22 cellular contexts compared by ENCODE assay signal in the genomic region with DNA sequence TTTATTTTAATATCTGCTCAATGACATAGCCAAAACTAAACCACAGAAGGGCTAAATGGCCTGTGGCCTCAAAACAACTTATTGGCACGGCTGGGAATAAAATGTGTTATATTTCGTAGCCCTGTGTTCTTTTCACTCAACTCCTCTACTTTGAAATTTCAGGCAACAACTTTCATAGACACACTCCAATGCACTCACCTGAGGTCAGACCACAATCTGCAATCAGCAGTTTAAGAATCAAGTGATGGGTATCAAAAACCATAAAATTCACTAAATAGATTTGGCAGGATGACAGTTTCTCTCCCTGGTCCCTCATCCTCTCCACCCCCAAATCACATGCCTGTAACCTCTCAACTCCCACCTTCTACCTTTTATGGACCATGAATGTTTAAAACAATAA. TPM values are rescaled to one million over a fixed set of nuclear protein-coding genes. Genes with fewer than 3 reads are reported as not detected.
A peak's percentile ranks its signal among the peaks of the same experiment; 100 is the strongest.
DNase-seq lines count a peak whose midpoint lies in the region; ATAC-seq and TF ChIP-seq lines count a peak whose summit lies in the region.
"Had no signal": no experiment of that assay in that cellular context is flagged by ENCODE, and none has a peak within 500 bp of the region (broad histone marks: within the 10 kb centered on the region; RNA-seq: fewer than 3 reads in every experiment).

No MANE protein-coding gene starts in this region.

- peaks cover 37% of the 10 kb centered on the region for H3K4me1 ChIP-seq in CD4-positive, CD25-positive, alpha-beta regulatory T cell (ENCODE audit: control insufficient read depth, insufficient read depth, low read length, poor library complexity, severe bottlenecking)
- H3K4me1 ChIP-seq in DOHH2 (ENCODE audit: control insufficient read depth, low read length): peaks cover 31% of the 10 kb centered on the region

- H3K4me3 ChIP-seq in CD4-positive, CD25-positive, alpha-beta regulatory T cell (ENCODE audit: low read depth, low read length): no peak overlapping the region
- H3K4me3 ChIP-seq in DOHH2 (ENCODE audit: low read length): no peak overlapping the region
- H3K4me3 ChIP-seq: ovary, smooth muscle cell, upper lobe of left lung had no signal

- DNase-seq in CD4-positive, CD25-positive, alpha-beta regulatory T cell: no peak
- DNase-seq in activated CD8-positive, alpha-beta T cell treated with anti-CD3 and anti-CD28 coated beads, Interleukin-2, amount 10 ng/mL, durations not matched to agents 7 days and 5 days: no peak
- DNase-seq in naive B cell (no peak), left cardiac atrium (no peak), NCI-H345 (lab: John Stamatoyannopoulos, UW) (no peak)
- DNase-seq: activated B cell treated with CpG ODN at 0.5 μM for 24 hours; activated gamma-delta T cell treated with Interleukin-2 at 50 U/mL for 16 hours; brain microvascular endothelial cell; EL; NCI-H187; NCI-H524 treated with DMSO at 0.1 percent for 48 hours; ovary; retina; SHP77; stimulated activated CD4-positive, alpha-beta T cell treated with anti-CD3 and anti-CD28 coated beads, Interleukin-2, amount 100 ng/mL, for 24 hours; upper lobe of left lung had no signal

- CTCF ChIA-PET in activated CD8-positive, alpha-beta T cell treated with anti-CD3 and anti-CD28 coated beads, Interleukin-2, amount 10 ng/mL, durations not matched to agents 7 days and 5 days (lab: Charles Lee): interaction anchor here (1.0 to 7.1 kb wide), 6 partner anchors 11 to 334 kb away, joined by 3 to 99 read pairs (median 4); a partner anchor contains a TSS

- H3K79me2 ChIP-seq in DOHH2 (ENCODE audit: control insufficient read depth, low read length): no peaks in the 10 kb centered on the region

- H3K36me3 Mint-ChIP-seq in CD4-positive, CD25-positive, alpha-beta regulatory T cell: no peaks in the 10 kb centered on the region
- no peaks in the 10 kb centered on the region for H3K36me3 Mint-ChIP-seq in activated CD8-positive, alpha-beta T cell treated with anti-CD3 and anti-CD28 coated beads, Interleukin-2, amount 10 ng/mL, durations not matched to agents 7 days and 5 days (ENCODE audit: low read depth)
- H3K36me3 Mint-ChIP-seq in naive B cell: no peaks in the 10 kb centered on the region

- POLR2A ChIA-PET in activated CD8-positive, alpha-beta T cell treated with anti-CD3 and anti-CD28 coated beads, Interleukin-2, amount 10 ng/mL, durations not matched to agents 7 days and 5 days (lab: Charles Lee): interaction anchor here (0.6 kb wide), 1 partner anchor 98 kb away, joined by 3 read pairs; no protein-coding TSS in a partner anchor

- intact Hi-C loops in left cardiac atrium (cut with DNase I): loop anchor here in 1 of 2 donors (5.0 kb wide), 1 partner anchor 335 kb away; a partner anchor contains a TSS

- H3K4me3 Mint-ChIP-seq in CD4-positive, CD25-positive, alpha-beta regulatory T cell: peak overlapping the region in 1 of 4 donors; percentile 11
- no peak overlapping the region for H3K4me3 Mint-ChIP-seq in activated CD8-positive, alpha-beta T cell treated with anti-CD3 and anti-CD28 coated beads, Interleukin-2, amount 10 ng/mL, durations not matched to agents 7 days and 5 days
- H3K4me3 Mint-ChIP-seq in naive B cell: peak overlapping the region in 6 of 8 donors; percentile 13 to 57 (median 44)
- H3K4me3 Mint-ChIP-seq: activated B cell treated with CpG ODN at 0.5 μM for 24 hours, nephron had no signal

- peaks cover 18 to 61% (median 42%) of the 10 kb centered on the region in 4 donors for H3K4me1 Mint-ChIP-seq in CD4-positive, CD25-positive, alpha-beta regulatory T cell
- peaks cover 52% of the 10 kb centered on the region for H3K4me1 Mint-ChIP-seq in activated CD8-positive, alpha-beta T cell treated with anti-CD3 and anti-CD28 coated beads, Interleukin-2, amount 10 ng/mL, durations not matched to agents 7 days and 5 days (ENCODE audit: low read depth)
- peaks cover 53 to 60% (median 56%) of the 10 kb centered on the region in 3 donors for H3K4me1 Mint-ChIP-seq in naive B cell
- H3K4me1 Mint-ChIP-seq: nephron had no signal

- no peak overlapping the region for H3K27ac ChIP-seq in CD4-positive, CD25-positive, alpha-beta regulatory T cell (ENCODE audit: insufficient read depth, low read length, poor library complexity, severe bottlenecking)
- no peak overlapping the region for H3K27ac ChIP-seq in DOHH2 (ENCODE audit: low read depth, low read length)
- H3K27ac ChIP-seq: brain microvascular endothelial cell, C4-2B, epithelial cell of prostate, ovary, upper lobe of left lung had no signal

- no peaks in the 10 kb centered on the region for H3K27me3 Mint-ChIP-seq in CD4-positive, CD25-positive, alpha-beta regulatory T cell
- H3K27me3 Mint-ChIP-seq in activated CD8-positive, alpha-beta T cell treated with anti-CD3 and anti-CD28 coated beads, Interleukin-2, amount 10 ng/mL, durations not matched to agents 7 days and 5 days (ENCODE audit: low read depth): no peaks in the 10 kb centered on the region
- H3K27me3 Mint-ChIP-seq in naive B cell: no peaks in the 10 kb centered on the region
- H3K27me3 Mint-ChIP-seq: activated B cell treated with CpG ODN at 0.5 μM for 24 hours had no signal

- no peak for ATAC-seq in CD4-positive, CD25-positive, alpha-beta regulatory T cell (ENCODE audit: low read depth in 2 of 2)
- no peak for ATAC-seq in activated CD8-positive, alpha-beta T cell treated with anti-CD3 and anti-CD28 coated beads, Interleukin-2, amount 10 ng/mL, durations not matched to agents 7 days and 5 days
- ATAC-seq in naive B cell (ENCODE audit: low read depth in 2 of 2) (peak in 1 of 2 donors; percentile 27), left cardiac atrium (no peak), HG02623 (IDR thresholded peaks at IDR 0.05; ENCODE audit: unreplicated experiment) (no peak)

- peak overlapping the region in 2 of 3 donors; percentile 46 to 81 for H3K27ac Mint-ChIP-seq in CD4-positive, CD25-positive, alpha-beta regulatory T cell
- H3K27ac Mint-ChIP-seq in activated CD8-positive, alpha-beta T cell treated with anti-CD3 and anti-CD28 coated beads, Interleukin-2, amount 10 ng/mL, durations not matched to agents 7 days and 5 days: peak overlapping the region; percentile 12
- peak overlapping the region in 1 of 6 donors; percentile 36 for H3K27ac Mint-ChIP-seq in naive B cell
- H3K27ac Mint-ChIP-seq: nephron had no signal

- no peaks in the 10 kb centered on the region for H3K9me3 Mint-ChIP-seq in CD4-positive, CD25-positive, alpha-beta regulatory T cell
- no peaks in the 10 kb centered on the region for H3K9me3 Mint-ChIP-seq in activated CD8-positive, alpha-beta T cell treated with anti-CD3 and anti-CD28 coated beads, Interleukin-2, amount 10 ng/mL, durations not matched to agents 7 days and 5 days (ENCODE audit: insufficient read depth)
- H3K9me3 Mint-ChIP-seq in naive B cell: no peaks in the 10 kb centered on the region
- H3K9me3 Mint-ChIP-seq: activated B cell treated with CpG ODN at 0.5 μM for 24 hours, nephron had no signal

- H3K36me3 ChIP-seq in CD4-positive, CD25-positive, alpha-beta regulatory T cell (ENCODE audit: control insufficient read depth, insufficient read depth, low read length): no peaks in the 10 kb centered on the region
- H3K36me3 ChIP-seq in DOHH2 (ENCODE audit: control insufficient read depth, low read length): no peaks in the 10 kb centered on the region
- H3K36me3 ChIP-seq: brain microvascular endothelial cell, ovary, upper lobe of left lung had no signal

- no peaks in the 10 kb centered on the region for H3F3A ChIP-seq in DOHH2 (ENCODE audit: control insufficient read depth, insufficient read depth)

- no peaks in the 10 kb centered on the region for H3K9me2 ChIP-seq in DOHH2 (replicated peaks; ENCODE audit: control insufficient read depth, low read length)

- H3K9me3 ChIP-seq in CD4-positive, CD25-positive, alpha-beta regulatory T cell (ENCODE audit: control insufficient read depth in 2 of 2, low read length in 2 of 2): no peaks in the 10 kb centered on the region
- H3K9me3 ChIP-seq in DOHH2 (ENCODE audit: control insufficient read depth, insufficient read depth, low read length): no peaks in the 10 kb centered on the region
- H3K9me3 ChIP-seq: ovary, upper lobe of left lung had no signal

- 0 out of 2 replicates have a peak overlapping the region, but pooled peaks have one; percentile 20 for H3K4me2 ChIP-seq in DOHH2 (ENCODE audit: low read length)
- H3K4me2 ChIP-seq: smooth muscle cell had no signal

- H3K27me3 ChIP-seq in CD4-positive, CD25-positive, alpha-beta regulatory T cell (ENCODE audit: control insufficient read depth, insufficient read depth, low read length): no peaks in the 10 kb centered on the region
- no peaks in the 10 kb centered on the region for H3K27me3 ChIP-seq in DOHH2 (ENCODE audit: control insufficient read depth, low read length)
- H3K27me3 ChIP-seq: brain microvascular endothelial cell, ovary, upper lobe of left lung had no signal

- no peaks in the 10 kb centered on the region for H4K20me1 ChIP-seq in DOHH2 (ENCODE audit: control insufficient read depth, insufficient read depth, low read depth, low read length)

- no peak for TF ChIP-seq CTCF in DOHH2 (IDR thresholded peaks at IDR 0.05; ENCODE audit: low read depth, low read length, poor library complexity, severe bottlenecking)

RNA-seq across cellular contexts. Expression of a gene that starts 2.0 kb away (rescaled TPM):
- 7.5 TPM for total RNA-seq in CD4-positive, CD25-positive, alpha-beta regulatory T cell
- polyA plus RNA-seq in CD4-positive, CD25-positive, alpha-beta regulatory T cell: 1 to 10 TPM; 3.9 to 5.2 (median 4.6) TPM
- total RNA-seq in activated CD8-positive, alpha-beta T cell treated with anti-CD3 and anti-CD28 coated beads, Interleukin-2, amount 10 ng/mL, durations not matched to agents 7 days and 5 days: 1 to 10 TPM; 6.4 to 7.8 TPM
- polyA plus RNA-seq in naive B cell (ENCODE audit: low read depth in 6 of 6): 1 to 10 TPM in 3 of 6 donors, under 1 TPM in 2, not detected in 1; 0.52 to 3.8 (median 1.9) TPM
- total RNA-seq in left cardiac atrium: 1 to 10 TPM; 1.1 to 2.9 TPM
- polyA plus RNA-seq: smooth muscle cell had no signal

RNA-seq across cellular contexts. Expression of a gene that starts 13.8 kb away (rescaled TPM):
- total RNA-seq in CD4-positive, CD25-positive, alpha-beta regulatory T cell: 17.0 TPM
- polyA plus RNA-seq in CD4-positive, CD25-positive, alpha-beta regulatory T cell: 10 to 100 TPM; 18.1 to 25.7 (median 21.1) TPM
- total RNA-seq in activated CD8-positive, alpha-beta T cell treated with anti-CD3 and anti-CD28 coated beads, Interleukin-2, amount 10 ng/mL, durations not matched to agents 7 days and 5 days: 10 to 100 TPM; 24.3 to 24.5 TPM
- polyA plus RNA-seq in naive B cell (ENCODE audit: low read depth in 6 of 6): 10 to 100 TPM in 4 of 6 donors, 1 to 10 TPM in 2; 9.4 to 16.2 (median 12.7) TPM
- 10 to 100 TPM; 14.3 to 15.9 TPM for total RNA-seq in left cardiac atrium
